6 cellular contexts compared by ENCODE assay signal in the genomic region with DNA sequence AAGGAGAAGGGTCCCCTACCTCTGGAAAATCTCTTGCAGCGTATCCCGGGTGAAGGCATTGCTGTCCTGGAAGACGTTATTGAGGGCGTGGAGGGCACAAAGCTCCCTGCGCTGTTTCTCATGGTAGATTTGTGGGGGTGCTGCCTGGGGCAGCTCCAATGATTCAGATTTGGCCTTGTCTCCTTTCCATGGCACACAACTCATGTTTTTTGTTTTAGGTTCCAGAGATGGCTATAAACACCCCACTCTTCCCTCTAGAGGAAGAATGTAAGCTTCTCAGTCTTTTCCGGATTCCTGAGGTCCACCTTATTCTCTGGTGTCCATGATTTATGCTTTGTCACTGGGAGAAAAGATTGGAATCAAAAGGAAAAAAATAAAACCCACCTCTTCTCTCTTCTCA. TPM values are rescaled to one million over a fixed set of nuclear protein-coding genes. Genes with fewer than 3 reads are reported as not detected.
A peak's percentile ranks its signal among the peaks of the same experiment; 100 is the strongest.
DNase-seq lines count a peak whose midpoint lies in the region; FAIRE-seq and TF ChIP-seq lines count a peak whose summit lies in the region.

No MANE protein-coding gene starts in this region.

- no peak overlapping the region for H3K23ac ChIP-seq in H1 (ENCODE audit: insufficient read length)

- no peak for TF ChIP-seq EP300 in H1 (IDR thresholded peaks at IDR 0.05; ENCODE audit: borderline replicate concordance in 1 of 2, low read depth in 2 of 2, low read length in 2 of 2)

- H2BK20ac ChIP-seq in H1 (ENCODE audit: low read length): no peak overlapping the region

- peak overlapping the region; percentile 86 for H3K4me3 Mint-ChIP-seq in T-helper 1 cell treated with Interleukin-12 subunit alpha and Interleukin-12 subunit beta and Interleukin-4 antibody, amounts not matched to agents 30 μg/mL and 1 μg/mL, for 36 hours

- H3K27me3 Mint-ChIP-seq in T-helper 1 cell treated with Interleukin-12 subunit alpha and Interleukin-12 subunit beta and Interleukin-4 antibody, amounts not matched to agents 30 μg/mL and 1 μg/mL, for 36 hours (ENCODE audit: low read depth): no peaks in the 10 kb centered on the region

- TF ChIP-seq POLR2A in H1 (IDR thresholded peaks at IDR 0.05; ENCODE audit: control extremely low read depth in 1 of 2, low read depth in 2 of 2, low read length in 2 of 2): 0 out of 3 replicates have a peak, but pooled peaks of 1 of the 2 experiments have one; percentile 35

- peaks cover 2% of the 10 kb centered on the region; the same call in 1 of the 2 replicates for H3K79me1 ChIP-seq in H1 (ENCODE audit: low read depth, low read length)

- H3K23me2 ChIP-seq in H1 (ENCODE audit: low read depth, low read length): peaks cover 10% of the 10 kb centered on the region

- POLR2A ChIA-PET in H1 (lab: Charles Lee; ENCODE audit: partially characterized antibody): interaction anchor here (0.8 to 13.1 kb wide), 7 partner anchors 9 to 38 kb away, joined by 3 to 123 read pairs (median 3); a partner anchor contains a TSS

- H4K5ac ChIP-seq in H1 (ENCODE audit: insufficient read length, low read depth, low read length): no peak overlapping the region

- no peak for TF ChIP-seq RAD21 in H1 (IDR thresholded peaks at IDR 0.05 in 1 of 2, conservative IDR thresholded peaks at IDR 0.05 in 1 of 2; ENCODE audit: low read depth in 2 of 2, low read length in 2 of 2)

- no peaks in the 10 kb centered on the region for H3K27me3 ChIP-seq in H1 (replicated peaks in 1 of 4; ENCODE audit: control insufficient read depth in 3 of 4, extremely low read depth in 1 of 4, insufficient read depth in 3 of 4, low read length in 3 of 4)

- H3K4me1 Mint-ChIP-seq in T-helper 1 cell treated with Interleukin-12 subunit alpha and Interleukin-12 subunit beta and Interleukin-4 antibody, amounts not matched to agents 30 μg/mL and 1 μg/mL, for 36 hours (ENCODE audit: low read depth): peaks cover 46% of the 10 kb centered on the region

- H3K14ac ChIP-seq in H1 (ENCODE audit: insufficient read length): no peak overlapping the region

- no peak overlapping the region for H2BK5ac ChIP-seq in H1 (ENCODE audit: low read depth, low read length)

- WGBS in H1 (ENCODE audit: extremely low coverage in 1 of 2, insufficient coverage in 1 of 2, insufficient read length in 1 of 2, insufficient replicate concordance in 2 of 2, low coverage in 1 of 2, low lambda C conversion rate in 2 of 2, missing lambda C conversion rate in 1 of 2), 2 experiments: 57% methylated on average over 6 of the region's 6 CpGs; no CpG with 5 or more reads in 1 of the 2 experiments

- no peak for FAIRE-seq in H1 (lab: Jason Lieb, UNC)

- H4K8ac ChIP-seq in H1 (ENCODE audit: extremely low read depth, insufficient read depth, low read length): no peak overlapping the region

- TF ChIP-seq CTCF in H1 (IDR thresholded peaks at IDR 0.05; ENCODE audit: control extremely low read depth in 1 of 3, insufficient read depth in 1 of 3, low read depth in 1 of 3, low read length in 3 of 3) (no peak), retinal pigment epithelial cell (conservative IDR thresholded peaks at IDR 0.05; ENCODE audit: low read depth, low read length) (no peak)

- no peaks in the 10 kb centered on the region for H3K9me3 ChIP-seq in H1 (ENCODE audit: insufficient read depth in 2 of 2, low read depth in 1 of 2, low read length in 1 of 2)

- H2BK12ac ChIP-seq in H1 (ENCODE audit: low read depth, low read length): no peak overlapping the region

- H3K9me3 Mint-ChIP-seq in T-helper 1 cell treated with Interleukin-12 subunit alpha and Interleukin-12 subunit beta and Interleukin-4 antibody, amounts not matched to agents 30 μg/mL and 1 μg/mL, for 36 hours: no peaks in the 10 kb centered on the region

- H3K79me2 ChIP-seq in H1 (ENCODE audit: control insufficient read depth in 1 of 2, insufficient read depth in 2 of 2, low read length in 2 of 2): peaks cover 0 to 35% of the 10 kb centered on the region in 2 experiments; a peak in 2 of 4 replicates

- no peak overlapping the region for H2BK15ac ChIP-seq in H1 (ENCODE audit: low read length)

- H4K20me1 ChIP-seq in H1 (replicated peaks in 1 of 2; ENCODE audit: control insufficient read depth in 1 of 2, insufficient read depth in 2 of 2, low read length in 2 of 2): peaks cover 0 to 3% of the 10 kb centered on the region in 2 experiments

- DNase-seq in T-helper 1 cell (no peak), H1 (ENCODE audit: low read depth in 1 of 2, low spot score in 2 of 2) (no peak), retinal pigment epithelial cell (ENCODE audit: low read depth) (no peak), NCI-H446 treated with DMSO at 0.1 percent for 48 hours (lab: John Stamatoyannopoulos, UW) (no peak), T-helper 9 cell (no peak)

- H3K4me3 ChIP-seq in H1 (ENCODE audit: extremely low read depth in 1 of 4, insufficient read depth in 2 of 4, low read depth in 3 of 4, low read length in 4 of 4): peak overlapping the region; percentile 74 to 100 (median 88)
- H3K4me3 ChIP-seq in retinal pigment epithelial cell (ENCODE audit: low read length): peak overlapping the region; percentile 67

- no peak overlapping the region for H2BK120ac ChIP-seq in H1 (replicated peaks; ENCODE audit: low read depth, low read length)

- peak overlapping the region; percentile 81 to 96 for H3K4me2 ChIP-seq in H1 (ENCODE audit: insufficient read depth in 1 of 2, low read depth in 2 of 2, low read length in 2 of 2)

- no peak overlapping the region for H3K27ac ChIP-seq in H1 (ENCODE audit: low read depth, low read length)

- H3K4ac ChIP-seq in H1 (replicated peaks; ENCODE audit: insufficient read length, low read depth, low read length): no peak overlapping the region

- no peak overlapping the region for H3K56ac ChIP-seq in H1 (replicated peaks; ENCODE audit: insufficient read length, low read depth, low read length)

- H3K36me3 ChIP-seq in H1 (ENCODE audit: control insufficient read depth in 2 of 4, insufficient read depth in 4 of 4, low read length in 3 of 4): no peaks in the 10 kb centered on the region; a peak in 2 of 8 replicates

- CTCF ChIA-PET in H1 (lab: Charles Lee; ENCODE audit: partially characterized antibody): interaction anchor here (0.5 to 1.5 kb wide), 4 partner anchors 18 to 648 kb away, joined by 3 to 11 read pairs (median 4); a partner anchor contains a TSS

- peak overlapping the region; percentile 88 for H3K27ac Mint-ChIP-seq in T-helper 1 cell treated with Interleukin-12 subunit alpha and Interleukin-12 subunit beta and Interleukin-4 antibody, amounts not matched to agents 30 μg/mL and 1 μg/mL, for 36 hours

- H4K91ac ChIP-seq in H1 (replicated peaks; ENCODE audit: insufficient read length, low read length): no peak overlapping the region

- H3K4me1 ChIP-seq in H1 (replicated peaks in 1 of 4; ENCODE audit: control insufficient read depth in 3 of 4, insufficient read depth in 4 of 4, low read length in 3 of 4): peaks cover 5 to 15% (median 10%) of the 10 kb centered on the region in 4 experiments; a peak in 6 of 7 replicates

- peaks cover 20% of the 10 kb centered on the region for H3K36me3 Mint-ChIP-seq in T-helper 1 cell treated with Interleukin-12 subunit alpha and Interleukin-12 subunit beta and Interleukin-4 antibody, amounts not matched to agents 30 μg/mL and 1 μg/mL, for 36 hours (ENCODE audit: low read depth)

- no peak overlapping the region for H2AFZ ChIP-seq in H1 (ENCODE audit: low read length)

- peak overlapping the region in 2 of 4 experiments; percentile 50 to 65; a peak in 2 of 7 replicates for H3K9ac ChIP-seq in H1 (replicated peaks in 1 of 4; ENCODE audit: extremely low read depth in 1 of 4, low read depth in 3 of 4, low read length in 3 of 4)

- no peak overlapping the region for H2AK5ac ChIP-seq in H1 (ENCODE audit: low read depth, low read length)

- no peak overlapping the region for H3K18ac ChIP-seq in H1 (ENCODE audit: extremely low read depth, low read length)

RNA-seq across cellular contexts. Expression of a gene that starts 1.0 kb away (rescaled TPM):
- total RNA-seq in H1 (2021; fragmentation: NEBNext Ultra II Directional; extraction: Animal tissue kit (Norgen Biotek cat#: 25700)): 20.2 and 21.3 TPM in 2 replicates
- polyA plus RNA-seq in H1 (2011; rRNA removed): 16.7 and 18.4 TPM in 2 replicates
- 18.1 TPM for polyA plus RNA-seq in H1 (2011; cell fraction: cytosol; rRNA removed)
- 18.8 TPM for polyA plus RNA-seq in H1 (2011; cell fraction: nucleus; rRNA removed)
- polyA plus RNA-seq in H1 (2012, experiment 1 of 2): 14.7 to 20.6 TPM (median 17.3 TPM) in 4 replicates
- 10.8 TPM for polyA plus RNA-seq in H1 (2012, experiment 2 of 2)
- 12.2 TPM for polyA plus RNA-seq in H1 (2013, experiment 1 of 2)
- 12.1 TPM for polyA plus RNA-seq in H1 (2013, experiment 2 of 2)
- polyA minus RNA-seq in H1 (2011; rRNA and poly(A)+ RNA removed): 20.8 and 22.0 TPM in 2 replicates
- polyA minus RNA-seq in H1 (2011; cell fraction: cytosol; rRNA and poly(A)+ RNA removed): 14.9 TPM
- polyA minus RNA-seq in H1 (2011; cell fraction: nucleus; rRNA and poly(A)+ RNA removed): 14.4 TPM

RNA-seq across cellular contexts. Expression of a gene that starts 6.0 kb away (rescaled TPM):
- 91.8 and 92.0 TPM in 2 replicates for total RNA-seq in H1 (2021; fragmentation: NEBNext Ultra II Directional; extraction: Animal tissue kit (Norgen Biotek cat#: 25700))
- 53.1 and 80.2 TPM in 2 replicates for polyA plus RNA-seq in H1 (2011; rRNA removed)
- 59.3 TPM for polyA plus RNA-seq in H1 (2011; cell fraction: cytosol; rRNA removed)
- 134 TPM for polyA plus RNA-seq in H1 (2011; cell fraction: nucleus; rRNA removed)
- polyA plus RNA-seq in H1 (2012, experiment 1 of 2): 62.3 to 74.8 TPM (median 66.2 TPM) in 4 replicates
- polyA plus RNA-seq in H1 (2012, experiment 2 of 2): 44.7 TPM
- polyA plus RNA-seq in H1 (2013, experiment 1 of 2): 33.8 TPM
- 33.3 TPM for polyA plus RNA-seq in H1 (2013, experiment 2 of 2)
- polyA minus RNA-seq in H1 (2011; rRNA and poly(A)+ RNA removed): 87.5 and 119 TPM in 2 replicates
- 50.9 TPM for polyA minus RNA-seq in H1 (2011; cell fraction: cytosol; rRNA and poly(A)+ RNA removed)
- polyA minus RNA-seq in H1 (2011; cell fraction: nucleus; rRNA and poly(A)+ RNA removed): 111 TPM

RNA-seq across cellular contexts. Expression of a gene that starts 18.0 kb away (rescaled TPM):
- total RNA-seq in H1 (2021; fragmentation: NEBNext Ultra II Directional; extraction: Animal tissue kit (Norgen Biotek cat#: 25700)): 125 and 138 TPM in 2 replicates
- polyA plus RNA-seq in H1 (2011; rRNA removed): 47.8 and 84.0 TPM in 2 replicates
- 63.2 TPM for polyA plus RNA-seq in H1 (2011; cell fraction: cytosol; rRNA removed)
- 17.1 TPM for polyA plus RNA-seq in H1 (2011; cell fraction: nucleus; rRNA removed)
- 77.4 to 87.4 TPM (median 84.9 TPM) in 4 replicates for polyA plus RNA-seq in H1 (2012, experiment 1 of 2)
- 75.9 TPM for polyA plus RNA-seq in H1 (2012, experiment 2 of 2)
- polyA plus RNA-seq in H1 (2013, experiment 1 of 2): 66.9 TPM
- polyA plus RNA-seq in H1 (2013, experiment 2 of 2): 65.9 TPM
- 41.5 and 41.9 TPM in 2 replicates for polyA minus RNA-seq in H1 (2011; rRNA and poly(A)+ RNA removed)
- 31.0 TPM for polyA minus RNA-seq in H1 (2011; cell fraction: cytosol; rRNA and poly(A)+ RNA removed)
- 14.7 TPM for polyA minus RNA-seq in H1 (2011; cell fraction: nucleus; rRNA and poly(A)+ RNA removed)

RNA-seq across cellular contexts. Expression of a gene that starts 43.3 kb away (rescaled TPM):
- 23.2 and 24.4 TPM in 2 replicates for total RNA-seq in H1 (2021; fragmentation: NEBNext Ultra II Directional; extraction: Animal tissue kit (Norgen Biotek cat#: 25700))
- polyA plus RNA-seq in H1 (2011; rRNA removed): 28.5 and 30.2 TPM in 2 replicates
- polyA plus RNA-seq in H1 (2011; cell fraction: cytosol; rRNA removed): 31.5 TPM
- 18.3 TPM for polyA plus RNA-seq in H1 (2011; cell fraction: nucleus; rRNA removed)
- 32.1 to 38.0 TPM (median 36.1 TPM) in 4 replicates for polyA plus RNA-seq in H1 (2012, experiment 1 of 2)
- polyA plus RNA-seq in H1 (2012, experiment 2 of 2): 25.5 TPM
- polyA plus RNA-seq in H1 (2013, experiment 1 of 2): 22.9 TPM
- 22.9 TPM for polyA plus RNA-seq in H1 (2013, experiment 2 of 2)
- 8.6 and 12.6 TPM in 2 replicates for polyA minus RNA-seq in H1 (2011; rRNA and poly(A)+ RNA removed)
- polyA minus RNA-seq in H1 (2011; cell fraction: cytosol; rRNA and poly(A)+ RNA removed): 9.0 TPM
- polyA minus RNA-seq in H1 (2011; cell fraction: nucleus; rRNA and poly(A)+ RNA removed): 6.0 TPM

RNA-seq across cellular contexts. Expression of a gene that starts 43.6 kb away (rescaled TPM):
- total RNA-seq in H1 (2021; fragmentation: NEBNext Ultra II Directional; extraction: Animal tissue kit (Norgen Biotek cat#: 25700)): 3.8 and 3.9 TPM in 2 replicates
- 2.1 TPM in 2 replicates for polyA plus RNA-seq in H1 (2011; rRNA removed)
- polyA plus RNA-seq in H1 (2011; cell fraction: cytosol; rRNA removed): 3.0 TPM
- polyA plus RNA-seq in H1 (2011; cell fraction: nucleus; rRNA removed): 5.2 TPM
- 2.8 to 3.3 TPM (median 2.9 TPM) in 4 replicates for polyA plus RNA-seq in H1 (2012, experiment 1 of 2)
- 0.92 TPM for polyA plus RNA-seq in H1 (2012, experiment 2 of 2)
- polyA plus RNA-seq in H1 (2013, experiment 1 of 2): 1.7 TPM
- 1.4 TPM for polyA plus RNA-seq in H1 (2013, experiment 2 of 2)
- polyA minus RNA-seq in H1 (2011; rRNA and poly(A)+ RNA removed): 9.5 and 11.1 TPM in 2 replicates
- 2.9 TPM for polyA minus RNA-seq in H1 (2011; cell fraction: cytosol; rRNA and poly(A)+ RNA removed)
- 18.9 TPM for polyA minus RNA-seq in H1 (2011; cell fraction: nucleus; rRNA and poly(A)+ RNA removed)
